ENCODE assay signal across 7 cellular contexts in the genomic region with DNA sequence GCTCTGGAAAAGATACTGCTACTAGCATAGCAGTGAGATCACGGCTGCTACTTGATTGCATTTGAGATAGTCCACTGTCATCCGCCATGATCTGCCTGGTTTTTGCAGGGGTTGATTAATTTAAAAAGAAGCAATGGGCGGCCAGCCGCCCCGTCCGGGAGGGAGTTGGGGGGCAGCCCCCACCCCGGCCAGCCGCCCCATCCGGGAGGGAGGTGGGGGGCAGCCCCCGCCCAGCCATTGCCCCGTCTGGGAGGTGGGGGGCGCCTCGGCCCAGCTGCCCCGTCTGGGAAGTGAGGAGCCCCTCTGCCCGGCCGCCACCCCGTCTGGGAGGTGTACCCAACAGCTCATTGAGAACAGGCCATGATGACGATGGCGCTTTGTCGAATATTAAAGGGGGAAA.
DNase-seq lines count a peak whose midpoint lies in the region; ATAC-seq, FAIRE-seq and TF ChIP-seq lines count a peak whose summit lies in the region.
"Not testable (repeated sequence)": the region's sequence is repeated elsewhere in the genome, so short reads cannot be mapped to it uniquely, and the experiment has no call there.

No MANE protein-coding gene starts in this region.

- not testable (repeated sequence) for H3K56ac ChIP-seq in mesendoderm (ENCODE audit: low read length)

- H3K9me3 Mint-ChIP-seq in GM23338, result peaks cover 14% of the 10 kb centered on the region; the same call in 2 of the 3 replicates
- not testable (repeated sequence) for H3K9me3 Mint-ChIP-seq in glutamatergic neuron (ENCODE audit: unreplicated experiment)

- not testable (repeated sequence) for TF ChIP-seq RAD21 in A549 (conservative IDR thresholded peaks at IDR 0.05 in 1 of 2, IDR thresholded peaks at IDR 0.05 in 1 of 2); SK-N-SH (IDR thresholded peaks at IDR 0.05; ENCODE audit: low read length)

- H3K27ac ChIP-seq in A549 (peak overlapping the region; percentile 46 to 52; a peak in 5 of 6 replicates), SK-N-SH (ENCODE audit: low read depth in 2 of 2, low read length in 1 of 2) (peak overlapping the region in 1 of 2 experiments; percentile 45; a peak in 1 of 4 replicates)
- not testable (repeated sequence) for H3K27ac ChIP-seq in GM23338 (ENCODE audit: low read depth); PC-3 (ENCODE audit: low read length); mesendoderm (ENCODE audit: low read depth, low read length)

- TF ChIP-seq EP300 in A549 (IDR thresholded peaks at IDR 0.05); SK-N-SH (IDR thresholded peaks at IDR 0.05; ENCODE audit: borderline replicate concordance in 1 of 2, low read depth in 1 of 2, low read length in 1 of 2): not testable (repeated sequence)

- H3K4me1 ChIP-seq in A549; GM23338 (ENCODE audit: insufficient read depth); PC-3 (ENCODE audit: insufficient read depth, low read length); SK-N-SH (ENCODE audit: control insufficient read depth in 1 of 2, insufficient read depth in 2 of 2, low read depth in 1 of 2, low read length in 1 of 2); mesendoderm (ENCODE audit: control insufficient read depth, low read depth, low read length): not testable (repeated sequence)

- not testable (repeated sequence) for H2BK120ac ChIP-seq in mesendoderm (ENCODE audit: low read depth, low read length)

- H2AK5ac ChIP-seq in mesendoderm (ENCODE audit: low read length), result not testable (repeated sequence)

- not testable (repeated sequence) for H3K9me2 ChIP-seq in GM23338 (ENCODE audit: insufficient read depth); PC-3 (replicated peaks; ENCODE audit: low read length); SK-N-SH

- not testable (repeated sequence) for ATAC-seq in A549, GM23338, PC-3

- TF ChIP-seq POLR2A in A549 (IDR thresholded peaks at IDR 0.05; ENCODE audit: low read length), result not testable (repeated sequence)

- not testable (repeated sequence) for H3K36me3 Mint-ChIP-seq in GM23338 (ENCODE audit: low read depth); glutamatergic neuron (ENCODE audit: unreplicated experiment)

- not testable (repeated sequence) for H3F3A ChIP-seq in GM23338 (replicated peaks; ENCODE audit: low read depth); PC-3 (ENCODE audit: low read length, unreplicated experiment); SK-N-SH (replicated peaks; ENCODE audit: insufficient read depth)

- H3K79me1 ChIP-seq in mesendoderm (ENCODE audit: low read length), result not testable (repeated sequence)

- 90% methylated on average over 18 of the region's 20 CpGs for WGBS in A549 (ENCODE audit: missing lambda C conversion rate)
- WGBS in SK-N-SH (ENCODE audit: low lambda C conversion rate), result 68% methylated on average over 7 of the region's 20 CpGs
- WGBS in mesendoderm (ENCODE audit: extremely low coverage, insufficient coverage, low lambda C conversion rate), result no CpG with 5 or more reads among the region's 20 CpGs

- H2AFZ ChIP-seq in GM23338 (peak overlapping the region; percentile 38; the same call in 1 of the 2 replicates), PC-3 (ENCODE audit: low read length) (0 out of 2 replicates have a peak overlapping the region, but pooled peaks have one; percentile 3)
- H2AFZ ChIP-seq in SK-N-SH (ENCODE audit: low read depth), result not testable (repeated sequence)

- not testable (repeated sequence) for H3K4ac ChIP-seq in mesendoderm (ENCODE audit: low read depth, low read length)

- not testable (repeated sequence) for H3K9me3 ChIP-seq in A549; PC-3 (ENCODE audit: low read length); SK-N-SH

- H3K18ac ChIP-seq in mesendoderm (ENCODE audit: low read length), result peak overlapping the region; percentile 76

- not testable (repeated sequence) for H3K27me3 ChIP-seq in GM23338 (ENCODE audit: insufficient read depth); PC-3 (ENCODE audit: low read length); SK-N-SH (ENCODE audit: insufficient read depth); mesendoderm (ENCODE audit: insufficient read depth, low read length, poor library complexity)

- not testable (repeated sequence) for H4K8ac ChIP-seq in mesendoderm (ENCODE audit: low read depth, low read length)

- not testable (repeated sequence) for H3K9ac ChIP-seq in PC-3 (ENCODE audit: low read length); SK-N-SH; mesendoderm (ENCODE audit: low read length)

- BruUV-seq in PC-3 (replicated peaks; lab: Mats Ljungman, UMichigan), result not testable (repeated sequence)

- not testable (repeated sequence) for H2BK5ac ChIP-seq in mesendoderm (ENCODE audit: low read length)

- CTCF ChIA-PET in A549 (lab: Yijun Ruan, JAX); PC-3 (lab: Charles Lee); SK-N-SH (lab: Yijun Ruan, JAX): not testable (repeated sequence)

- not testable (repeated sequence) for H3K23ac ChIP-seq in mesendoderm (ENCODE audit: low read length)

- not testable (repeated sequence) for DNase-seq in A549 (ENCODE audit: low read depth in 1 of 2, low spot score in 1 of 2); GM23338 (ENCODE audit: low spot score); PC-3; mesendoderm
- peak; percentile 30 for DNase-seq in SK-N-DZ (ENCODE audit: low spot score)
- DNase-seq in SK-N-SH, result peak; percentile 44
- peak; percentile 22 for DNase-seq in glutamatergic neuron

- POLR2A ChIA-PET in A549 (lab: Yijun Ruan, JAX); PC-3 (lab: Charles Lee; ENCODE audit: unreplicated experiment); SK-N-SH (lab: Yijun Ruan, JAX): not testable (repeated sequence)

- not testable (repeated sequence) for H3K79me2 ChIP-seq in GM23338 (replicated peaks; ENCODE audit: insufficient read depth); PC-3 (ENCODE audit: low read length); SK-N-SH (ENCODE audit: insufficient read depth); mesendoderm (ENCODE audit: control insufficient read depth, insufficient read depth, low read length)

- not testable (repeated sequence) for H3K4me3 Mint-ChIP-seq in GM23338; glutamatergic neuron (ENCODE audit: unreplicated experiment)

- H4K20me1 ChIP-seq in GM23338 (replicated peaks; ENCODE audit: insufficient read depth); PC-3 (ENCODE audit: low read length); SK-N-SH (ENCODE audit: insufficient read depth): not testable (repeated sequence)

- H3K27me3 Mint-ChIP-seq in GM23338 (ENCODE audit: insufficient read depth, low read depth, poor library complexity); glutamatergic neuron (ENCODE audit: unreplicated experiment): not testable (repeated sequence)

- H3K4me1 Mint-ChIP-seq in GM23338; glutamatergic neuron (ENCODE audit: low read depth, unreplicated experiment): not testable (repeated sequence)

- H3K36me3 ChIP-seq in GM23338 (ENCODE audit: insufficient read depth); PC-3 (ENCODE audit: low read depth, low read length); SK-N-SH (replicated peaks in 1 of 2; ENCODE audit: control insufficient read depth in 1 of 2, insufficient read depth in 2 of 2, low read length in 1 of 2); mesendoderm (ENCODE audit: control insufficient read depth, insufficient read depth, low read length): not testable (repeated sequence)

- not testable (repeated sequence) for TF ChIP-seq CTCF in A549 (IDR thresholded peaks at IDR 0.05); GM23338 (conservative IDR thresholded peaks at IDR 0.05; ENCODE audit: low read depth in 2 of 2); PC-3 (conservative IDR thresholded peaks at IDR 0.05; ENCODE audit: low read depth, low read length); SK-N-SH (IDR thresholded peaks at IDR 0.05); glutamatergic neuron (IDR thresholded peaks at IDR 0.05; ENCODE audit: partially characterized antibody, unreplicated experiment)

- H3K4me3 ChIP-seq in A549; GM23338; PC-3 (ENCODE audit: low read length); SK-N-SH (ENCODE audit: low read depth in 2 of 2, low read length in 1 of 2); mesendoderm (ENCODE audit: low read length): not testable (repeated sequence)

- H3K27ac Mint-ChIP-seq in GM23338, result not testable (repeated sequence)
- H3K27ac Mint-ChIP-seq in glutamatergic neuron (ENCODE audit: unreplicated experiment), result peak overlapping the region; percentile 40

- intact Hi-C loops in PC-3 (cut with micrococcal nuclease), result not testable (repeated sequence)

- FAIRE-seq in A549 (lab: Jason Lieb, UNC), result not testable (repeated sequence)

- not testable (repeated sequence) for H3K4me2 ChIP-seq in A549; GM23338; PC-3 (ENCODE audit: low read length); SK-N-SH; mesendoderm (ENCODE audit: low read length)

- not testable (repeated sequence) for H2BK15ac ChIP-seq in mesendoderm (replicated peaks; ENCODE audit: low read depth)

- not testable (repeated sequence) for H4K5ac ChIP-seq in mesendoderm (ENCODE audit: low read length)

TF ChIP-seq in SK-N-SH, 30 proteins besides CTCF, POLR2A, EP300 and RAD21:
- TF ChIP-seq GATA2 (CRISPR knock-in tag; IDR thresholded peaks at IDR 0.05), result peak; percentile 43; the same call in 1 of the 2 replicates
